Comparison of ENCODE assay signal across 8 cellular contexts in the genomic region with DNA sequence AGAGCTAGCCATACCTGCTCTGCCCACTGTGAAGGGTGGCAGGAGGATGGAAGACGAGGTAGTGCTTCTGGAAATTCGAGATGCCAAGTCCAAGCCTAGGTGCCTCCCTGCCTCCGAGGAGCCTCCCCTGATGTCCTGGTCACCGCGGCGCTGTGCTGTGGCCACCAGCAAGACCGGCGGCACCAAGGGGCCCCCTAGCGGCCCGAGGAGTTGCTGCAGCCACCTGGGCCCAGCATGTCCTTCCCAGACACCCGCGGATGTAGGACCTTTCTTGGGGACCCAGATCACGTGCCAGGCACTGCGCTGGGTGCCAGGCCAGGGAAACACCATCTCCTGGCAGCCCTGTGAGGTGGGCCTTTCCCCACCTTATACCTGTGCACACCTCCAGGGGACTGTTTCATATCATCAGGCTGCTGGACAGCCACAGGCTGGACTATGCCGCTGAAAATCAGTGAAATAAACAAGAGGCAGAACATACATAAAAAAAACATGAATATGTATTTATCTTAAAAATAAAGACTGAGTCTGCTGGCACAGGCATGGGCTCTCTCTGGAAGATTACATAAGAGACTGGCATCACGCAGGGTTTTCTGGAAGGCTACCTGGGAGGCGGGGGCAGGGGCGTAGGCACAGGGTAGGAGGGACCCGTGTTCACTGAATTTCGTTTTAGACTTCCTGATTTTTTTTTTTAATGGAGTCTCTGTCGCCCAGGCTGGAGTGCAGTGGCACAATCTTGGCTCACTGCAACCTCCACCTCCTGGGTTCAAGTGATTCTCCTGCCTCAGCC. TPM values are rescaled to one million over a fixed set of nuclear protein-coding genes. Genes with fewer than 3 reads are reported as not detected.
DNase-seq lines count a peak whose midpoint lies in the region; TF ChIP-seq lines count a peak whose summit lies in the region.

No MANE protein-coding gene starts in this region.

- DNase-seq in GM20000 (ENCODE audit: low spot score) (peak; percentile 82), MM.1S (peak; percentile 42), SK-N-DZ (ENCODE audit: low spot score) (peak; percentile 51), glomerular visceral epithelial cell (ENCODE audit: extremely low spot score) (peak; percentile 75), ureter (ENCODE audit: low spot score) (peak; percentile 79)
- DNase-seq in activated naive CD4-positive, alpha-beta T cell (lab: John Stamatoyannopoulos, UW), result peak; percentile 11 to 44 (median 16)

- H3K27me3 ChIP-seq in MM.1S (replicated peaks; ENCODE audit: insufficient read depth, low read length) (no peaks in the 10 kb centered on the region), parathyroid adenoma (ENCODE audit: control insufficient read depth, insufficient read depth, low read length) (no peaks in the 10 kb centered on the region)

- 0 out of 2 replicates have a peak overlapping the region, but pooled peaks have one; percentile 15 for H2AFZ ChIP-seq in MM.1S (ENCODE audit: low read length)
- peak overlapping the region; percentile 60 for H2AFZ ChIP-seq in parathyroid adenoma

- no peaks in the 10 kb centered on the region for H3K36me3 ChIP-seq in MM.1S (replicated peaks; ENCODE audit: insufficient read depth, low read length)
- H3K36me3 ChIP-seq in parathyroid adenoma (ENCODE audit: control insufficient read depth, insufficient read depth, low read length), result no peaks in the 10 kb centered on the region

- peak; percentile 99 for TF ChIP-seq CTCF in C4-2B (conservative IDR thresholded peaks at IDR 0.05)
- TF ChIP-seq CTCF in GM20000 (IDR thresholded peaks at IDR 0.05; ENCODE audit: extremely low read depth, missing control alignments), result peak; percentile 80
- TF ChIP-seq CTCF in MM.1S (IDR thresholded peaks at IDR 0.05; ENCODE audit: low read length), result peak; percentile 67
- peak; percentile 97 for TF ChIP-seq CTCF in parathyroid adenoma (IDR thresholded peaks at IDR 0.05)

- H3K9me2 ChIP-seq in MM.1S (replicated peaks; ENCODE audit: insufficient read depth, low read length), result no peaks in the 10 kb centered on the region

- H3K79me2 ChIP-seq in MM.1S (ENCODE audit: low read length), result no peaks in the 10 kb centered on the region
- no peaks in the 10 kb centered on the region for H3K79me2 ChIP-seq in parathyroid adenoma

- H3K4me1 ChIP-seq in MM.1S (ENCODE audit: low read length), result no peaks in the 10 kb centered on the region
- H3K4me1 ChIP-seq in parathyroid adenoma, result no peaks in the 10 kb centered on the region

- H3K4me2 ChIP-seq in MM.1S (ENCODE audit: low read depth, low read length), result peak overlapping the region; percentile 21; the same call in 1 of the 2 replicates
- no peak overlapping the region for H3K4me2 ChIP-seq in parathyroid adenoma (ENCODE audit: low read length)

- H3K27ac ChIP-seq in C4-2B, result no peak overlapping the region
- no peak overlapping the region for H3K27ac ChIP-seq in MM.1S (ENCODE audit: low read length)
- H3K27ac ChIP-seq in parathyroid adenoma, result no peak overlapping the region

- no peaks in the 10 kb centered on the region for H3F3A ChIP-seq in MM.1S (ENCODE audit: insufficient read depth, low read length)

- H3K9ac ChIP-seq in MM.1S (ENCODE audit: low read length) (no peak overlapping the region), parathyroid adenoma (no peak overlapping the region)

- H3K4me3 ChIP-seq in MM.1S (ENCODE audit: low read length), result no peak overlapping the region
- no peak overlapping the region for H3K4me3 ChIP-seq in parathyroid adenoma (ENCODE audit: low read depth, low read length)

- no peaks in the 10 kb centered on the region for H3K9me3 ChIP-seq in MM.1S (replicated peaks; ENCODE audit: insufficient read depth, low read length)
- H3K9me3 ChIP-seq in parathyroid adenoma (ENCODE audit: control insufficient read depth, low read length), result no peaks in the 10 kb centered on the region

- H4K20me1 ChIP-seq in MM.1S (ENCODE audit: insufficient read depth, low read length), result no peaks in the 10 kb centered on the region

RNA-seq across cellular contexts. Expression of gene HHIPL1, which starts 15.9 kb away (rescaled TPM):
- not detected in 2 replicates for polyA plus RNA-seq in SK-N-DZ (2014; cell fraction: cytosol; rRNA removed)
- polyA plus RNA-seq in SK-N-DZ (2014; cell fraction: nucleus; rRNA removed), result not detected in 2 replicates
- 2.4 TPM for total RNA-seq in ureter

RNA-seq across cellular contexts. Expression of gene CCDC85C, which starts 25.0 kb away (rescaled TPM):
- polyA plus RNA-seq in SK-N-DZ (2014; cell fraction: cytosol; rRNA removed), result 20.3 and 23.2 TPM in 2 replicates
- 13.6 and 14.7 TPM in 2 replicates for polyA plus RNA-seq in SK-N-DZ (2014; cell fraction: nucleus; rRNA removed)
- total RNA-seq in ureter, result 30.1 TPM

RNA-seq across cellular contexts. Expression of gene CYP46A1, which starts 55.1 kb away (rescaled TPM):
- 0.06 TPM in 1 of 2 replicates, not detected in the other for polyA plus RNA-seq in SK-N-DZ (2014; cell fraction: cytosol; rRNA removed)
- 0.05 TPM in 1 of 2 replicates, not detected in the other for polyA plus RNA-seq in SK-N-DZ (2014; cell fraction: nucleus; rRNA removed)
- 2.2 TPM for total RNA-seq in ureter

Comparison
In these comparisons a context has a peak if more than half of its experiments do, and no peak if none do; other contexts are left out.
1. DNase-seq: peak in every context shown above with its lines; median percentile 82 in GM20000; 79 in ureter; 75 in glomerular visceral epithelial cell; 51 in SK-N-DZ; 42 in MM.1S; 16 in activated naive CD4-positive, alpha-beta T cell.